Comparison of ENCODE assay signal across 11 cellular contexts in genomic region chr13:20714161-20714560, GRCh38. TPM values are rescaled to one million over a fixed set of nuclear protein-coding genes. Genes with fewer than 3 reads are reported as not detected.
DNase-seq lines count a peak whose midpoint lies in the region; ATAC-seq and TF ChIP-seq lines count a peak whose summit lies in the region.
"Had no signal": no experiment of that assay in that cellular context is flagged by ENCODE, and none has a peak within 500 bp of the region (broad histone marks: within the 10 kb centered on the region; RNA-seq: fewer than 3 reads in every experiment).

No MANE protein-coding gene starts in this region.

- peak; percentile 36 for DNase-seq in AG08395 (ENCODE audit: low spot score)
- peak; percentile 68 for DNase-seq in SJCRH30
- DNase-seq in fibroblast of gingiva (ENCODE audit: low read depth): peak; percentile 56
- DNase-seq in sigmoid colon: no peak
- no peak for DNase-seq in NOMO-1 treated with dmso at 0.1 percent for 144 hours (lab: John Stamatoyannopoulos, UW; ENCODE audit: unreplicated experiment)
- no peak for DNase-seq in stimulated activated effector memory CD8-positive, alpha-beta T cell treated with anti-CD3 and anti-CD28 coated beads, Interleukin-12 subunit alpha, Interleukin-12 subunit beta, amount 100 ng/mL, for 72 hours (ENCODE audit: low spot score in 2 of 2)
- DNase-seq: activated B cell treated with CpG ODN at 0.5 μM for 24 hours; BE2C; central memory CD4-positive, alpha-beta T cell had no signal

- H3K27ac ChIP-seq in SJCRH30: 0 out of 2 replicates have a peak overlapping the region, but pooled peaks have one; percentile 1
- H3K27ac ChIP-seq in sigmoid colon: peak overlapping the region; percentile 66 to 75 (median 70)

- H3K27me3 ChIP-seq in SJCRH30 (no peaks in the 10 kb centered on the region), sigmoid colon (peaks cover 0 to 7% (median 1%) of the 10 kb centered on the region in 3 donors)
- H3K27me3 ChIP-seq: BE2C had no signal

- H3K9me3 ChIP-seq in SJCRH30 (replicated peaks) (no peaks in the 10 kb centered on the region), sigmoid colon (no peaks in the 10 kb centered on the region)
- H3K9me3 ChIP-seq: BE2C had no signal

- intact Hi-C loops in sigmoid colon (cut with DNase I): loop anchor here (5.0 kb wide), 2 partner anchors 58 to 153 kb away; partner anchors contain the start of gene EEF1AKMT1

- H3K36me3 ChIP-seq in SJCRH30 (no peaks in the 10 kb centered on the region), sigmoid colon (no peaks in the 10 kb centered on the region)
- H3K36me3 ChIP-seq: BE2C had no signal

- H3K9me3 Mint-ChIP-seq in stimulated activated effector memory CD8-positive, alpha-beta T cell treated with anti-CD3 and anti-CD28 coated beads, Interleukin-12 subunit alpha, Interleukin-12 subunit beta, amount 100 ng/mL, for 72 hours: no peaks in the 10 kb centered on the region
- H3K9me3 Mint-ChIP-seq: activated B cell treated with CpG ODN at 0.5 μM for 24 hours had no signal

- H3K36me3 Mint-ChIP-seq in stimulated activated effector memory CD8-positive, alpha-beta T cell treated with anti-CD3 and anti-CD28 coated beads, Interleukin-12 subunit alpha, Interleukin-12 subunit beta, amount 100 ng/mL, for 72 hours: no peaks in the 10 kb centered on the region

- no peak for TF ChIP-seq EP300 in sigmoid colon (IDR thresholded peaks at IDR 0.05)

- ATAC-seq in stimulated activated effector memory CD8-positive, alpha-beta T cell treated with anti-CD3 and anti-CD28 coated beads, Interleukin-12 subunit alpha, Interleukin-12 subunit beta, amount 100 ng/mL, for 72 hours: no peak
- ATAC-seq in HG02588 (IDR thresholded peaks at IDR 0.05; ENCODE audit: unreplicated experiment) (no peak), HG02885 (IDR thresholded peaks at IDR 0.05; ENCODE audit: poor library complexity, unreplicated experiment) (no peak)

- H3K4me3 ChIP-seq in SJCRH30 (peak overlapping the region; percentile 50), sigmoid colon (no peak overlapping the region)

- TF ChIP-seq POLR2A in sigmoid colon (IDR thresholded peaks at IDR 0.05): no peak

- no peak overlapping the region for H3K4me3 Mint-ChIP-seq in stimulated activated effector memory CD8-positive, alpha-beta T cell treated with anti-CD3 and anti-CD28 coated beads, Interleukin-12 subunit alpha, Interleukin-12 subunit beta, amount 100 ng/mL, for 72 hours
- H3K4me3 Mint-ChIP-seq: activated B cell treated with CpG ODN at 0.5 μM for 24 hours had no signal

- H3K4me1 Mint-ChIP-seq in stimulated activated effector memory CD8-positive, alpha-beta T cell treated with anti-CD3 and anti-CD28 coated beads, Interleukin-12 subunit alpha, Interleukin-12 subunit beta, amount 100 ng/mL, for 72 hours: peaks cover 17% of the 10 kb centered on the region

- 42 to 76% methylated on average over 8 of the region's 8 CpGs for WGBS in sigmoid colon, 2 donors

- TF ChIP-seq CTCF in sigmoid colon (IDR thresholded peaks at IDR 0.05): no peak

- no peak overlapping the region for H3K27ac Mint-ChIP-seq in stimulated activated effector memory CD8-positive, alpha-beta T cell treated with anti-CD3 and anti-CD28 coated beads, Interleukin-12 subunit alpha, Interleukin-12 subunit beta, amount 100 ng/mL, for 72 hours
- H3K27ac Mint-ChIP-seq: activated B cell treated with CpG ODN at 0.5 μM for 24 hours had no signal

- peaks cover 35% of the 10 kb centered on the region for H3K4me1 ChIP-seq in SJCRH30
- H3K4me1 ChIP-seq in sigmoid colon: peaks cover 0 to 18% (median 15%) of the 10 kb centered on the region in 4 donors

RNA-seq across cellular contexts. Expression of gene IL17D, which starts 10.7 kb away (rescaled TPM):
- 0.56 and 1.4 TPM in 2 replicates for total RNA-seq in SJCRH30 (2014; rRNA removed; shearing (Covaris generic))
- total RNA-seq in sigmoid colon: 1 to 10 TPM; 1.4 to 3.2 (median 1.6) TPM
- under 1 TPM in 2 of 3 donors, not detected in 1; 0.52 to 0.60 TPM for polyA plus RNA-seq in sigmoid colon
- total RNA-seq: activated B cell treated with CpG ODN at 0.5 μM for 24 hours had no signal

RNA-seq across cellular contexts. Expression of gene EEF1AKMT1, which starts 59.6 kb away (rescaled TPM):
- total RNA-seq in SJCRH30 (2014; rRNA removed; shearing (Covaris generic)): 4.7 and 4.8 TPM in 2 replicates
- 10 to 100 TPM; 10.0 to 17.8 (median 12.1) TPM for total RNA-seq in sigmoid colon
- 1 to 10 TPM; 5.8 to 7.8 (median 7.1) TPM for polyA plus RNA-seq in sigmoid colon

Comparison
In these comparisons a context has a peak if more than half of its experiments do, and no peak if none do; other contexts are left out.
1. DNase-seq: peak in AG08395 (single experiment), SJCRH30 (2 of 2) and fibroblast of gingiva (single experiment); none in sigmoid colon (single experiment), NOMO-1 treated with dmso at 0.1 percent for 144 hours (single experiment) and stimulated activated effector memory CD8-positive, alpha-beta T cell treated with anti-CD3 and anti-CD28 coated beads, Interleukin-12 subunit alpha, Interleukin-12 subunit beta, amount 100 ng/mL, for 72 hours (0 of 2).